Comparison of ENCODE assay signal across 8 cellular contexts in the genomic region with DNA sequence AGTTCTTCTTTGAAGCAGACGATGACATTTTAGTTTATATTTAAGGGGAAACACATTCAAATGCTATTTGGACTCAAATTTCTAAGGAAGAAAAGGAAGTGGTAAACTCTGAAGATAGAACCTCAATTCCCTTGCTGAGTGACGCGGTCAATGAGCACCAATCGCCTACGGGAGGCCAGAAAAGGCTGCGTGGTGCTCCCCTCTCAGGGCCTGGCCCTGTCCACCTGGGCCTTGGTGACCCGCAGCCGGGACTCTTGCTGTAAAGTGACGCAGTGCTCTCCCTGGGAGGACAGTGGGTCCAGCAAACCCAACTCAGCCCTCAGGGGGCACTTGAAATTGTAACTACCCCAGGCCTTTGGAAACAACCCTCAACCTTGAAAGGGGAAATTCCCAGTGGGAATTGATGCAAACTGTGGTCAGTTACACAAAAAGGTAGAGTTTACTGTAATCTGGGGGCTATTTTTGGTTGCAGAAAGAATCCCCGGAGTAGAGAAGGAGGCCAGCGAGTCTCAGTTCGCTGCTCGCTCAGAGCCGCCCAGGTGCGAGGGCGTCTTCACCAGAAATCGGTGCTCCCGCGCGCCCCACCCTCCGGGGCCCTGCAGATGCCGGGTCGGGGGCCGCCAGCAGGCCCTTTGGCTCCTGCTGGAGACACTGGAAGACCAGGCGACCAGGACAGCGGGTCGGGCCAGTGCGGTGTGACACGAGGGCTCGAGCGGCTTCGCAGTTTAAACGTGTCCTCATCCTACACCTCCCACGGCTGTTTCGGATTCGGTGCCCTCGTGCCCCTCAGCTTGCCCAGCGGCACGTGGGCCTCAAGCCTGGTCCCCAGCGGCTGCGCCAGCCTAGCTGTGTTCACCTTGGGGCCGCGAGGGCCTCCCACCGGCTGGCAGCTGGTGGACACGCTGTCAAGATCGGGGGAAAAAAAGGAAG.
A peak's percentile ranks its signal among the peaks of the same experiment; 100 is the strongest.
DNase-seq lines count a peak whose midpoint lies in the region; ATAC-seq and TF ChIP-seq lines count a peak whose summit lies in the region.

No MANE protein-coding gene starts in this region.

- H3K9ac ChIP-seq in OCI-LY1 (ENCODE audit: low read length) (no peak overlapping the region), iPS-15b (ENCODE audit: low read depth, low read length) (no peak overlapping the region)

- TF ChIP-seq CTCF in OCI-LY1 (IDR thresholded peaks at IDR 0.05; ENCODE audit: low read length): no peak

- H3K36me3 ChIP-seq in OCI-LY1 (ENCODE audit: insufficient read depth, low read length) (no peaks in the 10 kb centered on the region), iPS-15b (ENCODE audit: control insufficient read depth, insufficient read depth, low read length) (no peaks in the 10 kb centered on the region)

- no peak overlapping the region for H3K4me2 ChIP-seq in OCI-LY1 (ENCODE audit: low read length)

- H3K79me2 ChIP-seq in OCI-LY1 (ENCODE audit: insufficient read depth, low read length): no peaks in the 10 kb centered on the region

- peak; percentile 26 for ATAC-seq in GM21529 (IDR thresholded peaks at IDR 0.05; ENCODE audit: unreplicated experiment)
- no peak for ATAC-seq in GM21515 (IDR thresholded peaks at IDR 0.05; ENCODE audit: unreplicated experiment)
- ATAC-seq in HG03280 (IDR thresholded peaks at IDR 0.05; ENCODE audit: unreplicated experiment): no peak

- no peaks in the 10 kb centered on the region for H4K20me1 ChIP-seq in OCI-LY1 (ENCODE audit: insufficient read depth, low read length)

- H2AFZ ChIP-seq in OCI-LY1 (ENCODE audit: low read length): no peak overlapping the region

- H3K9me3 ChIP-seq in OCI-LY1 (ENCODE audit: low read length) (no peaks in the 10 kb centered on the region), iPS-15b (ENCODE audit: control insufficient read depth, insufficient read depth, low read length) (no peaks in the 10 kb centered on the region)

- H3K4me1 ChIP-seq in OCI-LY1 (ENCODE audit: insufficient read depth, low read length, severe bottlenecking) (peaks cover 12% of the 10 kb centered on the region), iPS-15b (ENCODE audit: control insufficient read depth, insufficient read depth, low read length) (peaks cover 2% of the 10 kb centered on the region)

- H3K4me3 ChIP-seq in OCI-LY1 (ENCODE audit: low read depth, low read length, poor library complexity, severe bottlenecking) (peak overlapping the region; percentile 64), iPS-15b (ENCODE audit: low read depth, low read length) (peak overlapping the region; percentile 55)

- H3K27ac ChIP-seq in OCI-LY1 (ENCODE audit: low read depth, low read length, poor library complexity, severe bottlenecking): no peak overlapping the region

- H3K27me3 ChIP-seq in OCI-LY1 (ENCODE audit: insufficient read depth, low read length) (peaks cover 11% of the 10 kb centered on the region; the same call in 1 of the 2 replicates), iPS-15b (ENCODE audit: control insufficient read depth, insufficient read depth, low read length) (peaks cover 65% of the 10 kb centered on the region)

- peak; percentile 48 for DNase-seq in ELF-1 (ENCODE audit: low read depth, low spot score)
- DNase-seq in stimulated activated CD4-positive, alpha-beta T cell treated with anti-CD3 and anti-CD28 coated beads, Interleukin-2, amount 100 ng/mL, for 24 hours: no peak
- DNase-seq in iPS-NIHi7 (ENCODE audit: extremely low spot score): no peak

- no peaks in the 10 kb centered on the region for H3F3A ChIP-seq in OCI-LY1 (ENCODE audit: insufficient read depth, low read length)

- H3K9me2 ChIP-seq in OCI-LY1 (ENCODE audit: low read depth, low read length): no peaks in the 10 kb centered on the region
